38 cellular contexts compared by ENCODE assay signal in the genomic region with DNA sequence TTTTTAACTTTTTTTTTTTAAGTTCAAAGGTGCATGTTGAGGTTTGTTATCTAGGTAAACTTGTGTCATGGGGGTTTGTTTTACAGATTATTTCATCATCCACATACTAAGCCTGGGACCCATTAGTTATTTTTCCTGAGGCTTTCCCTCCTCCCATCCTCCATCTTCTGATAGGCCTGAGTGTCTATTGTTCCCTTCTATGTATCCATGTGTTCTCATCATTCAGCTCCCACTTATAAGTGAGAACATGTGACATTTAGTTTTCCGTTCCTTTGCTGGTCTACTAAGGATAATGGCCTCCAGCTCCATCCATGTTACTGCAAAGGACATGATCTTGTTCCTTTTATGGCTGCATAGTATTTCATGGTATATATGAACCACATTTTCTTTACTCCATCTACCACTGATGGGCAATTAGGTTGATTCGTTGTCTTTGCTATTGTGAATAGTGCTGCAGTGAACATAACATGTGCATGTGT. TPM values are rescaled to one million over a fixed set of nuclear protein-coding genes. Genes with fewer than 3 reads are reported as not detected.
"Had no signal": no experiment of that assay in that cellular context is flagged by ENCODE, and none has a peak within 500 bp of the region (broad histone marks: within the 10 kb centered on the region; RNA-seq: fewer than 3 reads in every experiment).

No MANE protein-coding gene starts in this region.

- H3K9me3 ChIP-seq: body of pancreas had no signal

- H3K27me3 ChIP-seq: body of pancreas, brain microvascular endothelial cell, breast epithelium had no signal

- H3K36me3 ChIP-seq: brain microvascular endothelial cell, breast epithelium had no signal

- DNase-seq: activated CD4-positive, alpha-beta memory T cell treated with anti-CD3 and anti-CD28 coated beads, Interleukin-2, amount 10 ng/mL, durations not matched to agents 7 days and 5 days; activated CD4-positive, alpha-beta T cell treated with anti-CD3 and anti-CD28 coated beads for 1 hour; activated CD4-positive, alpha-beta T cell treated with anti-CD3 and anti-CD28 coated beads for 36 hours; activated CD4-positive, alpha-beta T cell treated with anti-CD3 and anti-CD28 coated beads for 48 hours; activated CD4-positive, alpha-beta T cell treated with anti-CD3 and anti-CD28 coated beads, Interleukin-2, amount 10 ng/mL, durations not matched to agents 7 days and 5 days; activated CD4-positive, alpha-beta T cell treated with anti-CD3 and anti-CD28 coated beads, Interleukin-2, amount 50 U/mL, for 48 hours; activated CD4-positive, CD25-positive, alpha-beta regulatory T cell; activated CD8-positive, alpha-beta memory T cell treated with anti-CD3 and anti-CD28 coated beads for 24 hours; activated CD8-positive, alpha-beta memory T cell treated with anti-CD3 and anti-CD28 coated beads, Interleukin-2, amount 10 ng/mL, durations not matched to agents 7 days and 5 days; activated CD8-positive, alpha-beta memory T cell treated with anti-CD3 and anti-CD28 coated beads, Interleukin-2, amount 50 U/mL, for 48 hours; activated CD8-positive, alpha-beta T cell treated with anti-CD3 and anti-CD28 coated beads, Interleukin-2, amount 10 ng/mL, durations not matched to agents 7 days and 5 days; activated effector memory CD4-positive, alpha-beta T cell treated with Interleukin-2 at 50 U/mL for 16 hours; activated gamma-delta T cell; activated naive CD4-positive, alpha-beta T cell treated with anti-CD3 and anti-CD28 coated beads, Interleukin-2, amount 10 ng/mL, durations not matched to agents 7 days and 5 days; activated naive CD4-positive, alpha-beta T cell treated with Interleukin-2 at 50 U/mL for 16 hours; activated naive CD8-positive, alpha-beta T cell treated with anti-CD3 and anti-CD28 coated beads, Interleukin-2, amount 10 ng/mL, durations not matched to agents 7 days and 5 days; activated naive CD8-positive, alpha-beta T cell treated with anti-CD3 and anti-CD28 coated beads, Interleukin-2, amount 50 U/mL, for 24 hours; activated T-cell treated with anti-CD3 and anti-CD28 coated beads, Interleukin-2, amount 50 U/mL, for 24 hours; activated T-cell treated with anti-CD3 and anti-CD28 coated beads, Interleukin-2, amount 50 U/mL, for 48 hours; amygdala; anterior cingulate cortex; body of pancreas; brain microvascular endothelial cell; central memory CD4-positive, alpha-beta T cell; T-cell; T-helper 17 cell; T-helper 9 cell had no signal

- H3K36me3 Mint-ChIP-seq: activated CD8-positive, alpha-beta memory T cell treated with anti-CD3 and anti-CD28 coated beads, Interleukin-2, amount 10 ng/mL, durations not matched to agents 7 days and 5 days; activated naive CD4-positive, alpha-beta T cell treated with anti-CD3 and anti-CD28 coated beads, Interleukin-2, amount 10 ng/mL, durations not matched to agents 7 days and 5 days; activated naive CD4-positive, alpha-beta T cell treated with anti-CD3 and anti-CD28 coated beads, Interleukin-2, amount 50 U/mL, for 24 hours; activated naive CD8-positive, alpha-beta T cell; activated naive CD8-positive, alpha-beta T cell treated with anti-CD3 and anti-CD28 coated beads, Interleukin-2, amount 10 ng/mL, durations not matched to agents 7 days and 5 days; T-cell had no signal

- FAIRE-seq: astrocyte, TTC549 had no signal

- ATAC-seq: activated CD4-positive, alpha-beta T cell treated with anti-CD3 and anti-CD28 coated beads for 36 hours; activated CD4-positive, CD25-positive, alpha-beta regulatory T cell treated with anti-CD3 and anti-CD28 coated beads, Interleukin-2, amount 50 U/mL, for 24 hours; activated CD8-positive, alpha-beta memory T cell treated with anti-CD3 and anti-CD28 coated beads, Interleukin-2, amount 10 ng/mL, durations not matched to agents 7 days and 5 days; activated CD8-positive, alpha-beta T cell treated with anti-CD3 and anti-CD28 coated beads, Interleukin-2, amount 10 ng/mL, durations not matched to agents 7 days and 5 days; activated naive CD8-positive, alpha-beta T cell treated with anti-CD3 and anti-CD28 coated beads, Interleukin-2, amount 50 U/mL, for 24 hours; body of pancreas; T-cell; T-helper 17 cell had no signal

- H3K27me3 Mint-ChIP-seq: activated CD8-positive, alpha-beta memory T cell treated with anti-CD3 and anti-CD28 coated beads, Interleukin-2, amount 10 ng/mL, durations not matched to agents 7 days and 5 days; activated naive CD8-positive, alpha-beta T cell; activated naive CD8-positive, alpha-beta T cell treated with anti-CD3 and anti-CD28 coated beads, Interleukin-2, amount 10 ng/mL, durations not matched to agents 7 days and 5 days had no signal

- H3K9me3 Mint-ChIP-seq: activated CD4-positive, alpha-beta memory T cell treated with anti-CD3 and anti-CD28 coated beads, Interleukin-2, amount 10 ng/mL, durations not matched to agents 7 days and 5 days; activated CD4-positive, alpha-beta T cell treated with anti-CD3 and anti-CD28 coated beads, Interleukin-2, amount 10 ng/mL, durations not matched to agents 7 days and 5 days; activated naive CD4-positive, alpha-beta T cell treated with anti-CD3 and anti-CD28 coated beads, Interleukin-2, amount 10 ng/mL, durations not matched to agents 7 days and 5 days; activated naive CD4-positive, alpha-beta T cell treated with anti-CD3 and anti-CD28 coated beads, Interleukin-2, amount 50 U/mL, for 24 hours; activated naive CD8-positive, alpha-beta T cell treated with anti-CD3 and anti-CD28 coated beads, Interleukin-2, amount 10 ng/mL, durations not matched to agents 7 days and 5 days; activated naive CD8-positive, alpha-beta T cell treated with anti-CD3 and anti-CD28 coated beads, Interleukin-2, amount 50 U/mL, for 24 hours; activated T-cell treated with anti-CD3 and anti-CD28 coated beads, Interleukin-2, amount 50 U/mL, for 24 hours; activated T-helper 2 cell treated with anti-CD3 and anti-CD28 coated beads, Interferon-gamma antibody, Interleukin-2, Interleukin-4, amounts not matched to agents 10 μg/mL and 5 μg/mL and 100 μg/mL, durations not matched to agents 14 hours and 24 hours and 36 hours had no signal

- H3K4me1 Mint-ChIP-seq: activated CD4-positive, alpha-beta memory T cell treated with anti-CD3 and anti-CD28 coated beads, Interleukin-2, amount 10 ng/mL, durations not matched to agents 7 days and 5 days; activated CD4-positive, alpha-beta T cell treated with anti-CD3 and anti-CD28 coated beads for 36 hours; activated CD4-positive, alpha-beta T cell treated with anti-CD3 and anti-CD28 coated beads, Interleukin-2, amount 10 ng/mL, durations not matched to agents 7 days and 5 days; activated CD8-positive, alpha-beta memory T cell treated with anti-CD3 and anti-CD28 coated beads, Interleukin-2, amount 10 ng/mL, durations not matched to agents 7 days and 5 days; activated naive CD4-positive, alpha-beta T cell treated with anti-CD3 and anti-CD28 coated beads, Interleukin-2, amount 10 ng/mL, durations not matched to agents 7 days and 5 days; activated naive CD4-positive, alpha-beta T cell treated with anti-CD3 and anti-CD28 coated beads, Interleukin-2, amount 50 U/mL, for 24 hours; activated naive CD8-positive, alpha-beta T cell treated with anti-CD3 and anti-CD28 coated beads, Interleukin-2, amount 10 ng/mL, durations not matched to agents 7 days and 5 days; activated naive CD8-positive, alpha-beta T cell treated with anti-CD3 and anti-CD28 coated beads, Interleukin-2, amount 50 U/mL, for 24 hours; T-cell had no signal

- H3K27ac Mint-ChIP-seq: activated CD4-positive, alpha-beta memory T cell treated with anti-CD3 and anti-CD28 coated beads, Interleukin-2, amount 10 ng/mL, durations not matched to agents 7 days and 5 days; activated CD4-positive, alpha-beta T cell treated with anti-CD3 and anti-CD28 coated beads for 36 hours; activated CD4-positive, alpha-beta T cell treated with anti-CD3 and anti-CD28 coated beads, Interleukin-2, amount 10 ng/mL, durations not matched to agents 7 days and 5 days; activated CD8-positive, alpha-beta memory T cell treated with anti-CD3 and anti-CD28 coated beads, Interleukin-2, amount 10 ng/mL, durations not matched to agents 7 days and 5 days; activated CD8-positive, alpha-beta T cell treated with anti-CD3 and anti-CD28 coated beads, Interleukin-2, amount 10 ng/mL, durations not matched to agents 7 days and 5 days; activated naive CD4-positive, alpha-beta T cell treated with anti-CD3 and anti-CD28 coated beads, Interleukin-2, amount 50 U/mL, for 24 hours; activated naive CD8-positive, alpha-beta T cell; activated naive CD8-positive, alpha-beta T cell treated with anti-CD3 and anti-CD28 coated beads, Interleukin-2, amount 10 ng/mL, durations not matched to agents 7 days and 5 days; activated naive CD8-positive, alpha-beta T cell treated with anti-CD3 and anti-CD28 coated beads, Interleukin-2, amount 50 U/mL, for 24 hours; activated T-cell treated with anti-CD3 and anti-CD28 coated beads, Interleukin-2, amount 50 U/mL, for 24 hours; activated T-helper 2 cell treated with anti-CD3 and anti-CD28 coated beads, Interferon-gamma antibody, Interleukin-2, Interleukin-4, amounts not matched to agents 10 μg/mL and 5 μg/mL and 100 μg/mL, durations not matched to agents 14 hours and 24 hours and 36 hours; T-cell; T-helper 17 cell had no signal

- H3K27ac ChIP-seq: body of pancreas, brain microvascular endothelial cell, breast epithelium, VCaP had no signal

- H3K4me1 ChIP-seq: body of pancreas, breast epithelium had no signal

- H3K4me3 ChIP-seq: body of pancreas, breast epithelium had no signal

- H3K4me3 Mint-ChIP-seq: activated CD4-positive, alpha-beta memory T cell treated with anti-CD3 and anti-CD28 coated beads, Interleukin-2, amount 10 ng/mL, durations not matched to agents 7 days and 5 days; activated CD4-positive, alpha-beta T cell treated with anti-CD3 and anti-CD28 coated beads for 36 hours; activated CD4-positive, alpha-beta T cell treated with anti-CD3 and anti-CD28 coated beads, Interleukin-2, amount 10 ng/mL, durations not matched to agents 7 days and 5 days; activated CD8-positive, alpha-beta memory T cell treated with anti-CD3 and anti-CD28 coated beads, Interleukin-2, amount 10 ng/mL, durations not matched to agents 7 days and 5 days; activated CD8-positive, alpha-beta T cell treated with anti-CD3 and anti-CD28 coated beads, Interleukin-2, amount 10 ng/mL, durations not matched to agents 7 days and 5 days; activated naive CD4-positive, alpha-beta T cell treated with anti-CD3 and anti-CD28 coated beads, Interleukin-2, amount 10 ng/mL, durations not matched to agents 7 days and 5 days; activated naive CD4-positive, alpha-beta T cell treated with anti-CD3 and anti-CD28 coated beads, Interleukin-2, amount 50 U/mL, for 24 hours; activated naive CD8-positive, alpha-beta T cell; activated naive CD8-positive, alpha-beta T cell treated with anti-CD3 and anti-CD28 coated beads, Interleukin-2, amount 10 ng/mL, durations not matched to agents 7 days and 5 days; activated naive CD8-positive, alpha-beta T cell treated with anti-CD3 and anti-CD28 coated beads, Interleukin-2, amount 50 U/mL, for 24 hours; activated T-cell treated with anti-CD3 and anti-CD28 coated beads, Interleukin-2, amount 50 U/mL, for 24 hours; T-cell; T-helper 17 cell had no signal

RNA-seq across cellular contexts. Expression of a gene that starts 14.4 kb away (rescaled TPM):
- total RNA-seq: activated CD4-positive, alpha-beta memory T cell treated with anti-CD3 and anti-CD28 coated beads, Interleukin-2, amount 10 ng/mL, durations not matched to agents 7 days and 5 days; activated CD4-positive, alpha-beta T cell treated with anti-CD3 and anti-CD28 coated beads for 36 hours; activated CD4-positive, alpha-beta T cell treated with anti-CD3 and anti-CD28 coated beads, Interleukin-2, amount 10 ng/mL, durations not matched to agents 7 days and 5 days; activated CD8-positive, alpha-beta memory T cell treated with anti-CD3 and anti-CD28 coated beads, Interleukin-2, amount 10 ng/mL, durations not matched to agents 7 days and 5 days; activated CD8-positive, alpha-beta T cell treated with anti-CD3 and anti-CD28 coated beads, Interleukin-2, amount 10 ng/mL, durations not matched to agents 7 days and 5 days; activated naive CD8-positive, alpha-beta T cell treated with anti-CD3 and anti-CD28 coated beads, Interleukin-2, amount 10 ng/mL, durations not matched to agents 7 days and 5 days; activated T-helper 2 cell treated with anti-CD3 and anti-CD28 coated beads, Interferon-gamma antibody, Interleukin-2, Interleukin-4, amounts not matched to agents 10 μg/mL and 5 μg/mL and 100 μg/mL, durations not matched to agents 14 hours and 24 hours and 36 hours; cardiac septum; T-cell; T-helper 1 cell treated with Interleukin-12 subunit alpha and Interleukin-12 subunit beta and Interleukin-4 antibody, amounts not matched to agents 30 ng/mL and 1 ng/mL, for 36 hours; T-helper 17 cell; T-helper 2 cell treated with Interferon-gamma antibody and Interleukin-4, amounts not matched to agents 100 ng/mL and 5 ng/mL, for 36 hours had no signal
